ENCODE assay signal across 8 cellular contexts in genomic region chr7:111953611-111954010, GRCh38.
A peak's percentile ranks its signal among the peaks of the same experiment; 100 is the strongest.
DNase-seq lines count a peak whose midpoint lies in the region; ATAC-seq and TF ChIP-seq lines count a peak whose summit lies in the region.

No MANE protein-coding gene starts in this region.

- H3K9me3 ChIP-seq in endodermal cell (ENCODE audit: control insufficient read depth, low read length) (no peaks in the 10 kb centered on the region), psoas muscle (no peaks in the 10 kb centered on the region)

- H3K4me3 ChIP-seq in endodermal cell (ENCODE audit: low read length) (no peak overlapping the region), psoas muscle (no peak overlapping the region)

- intact Hi-C loops in psoas muscle (cut with DNase I): loop anchor here (2.0 to 10.0 kb wide), 4 partner anchors 251 to 543 kb away; partner anchors contain the start of genes DOCK4 (in 1 of the 2) and ZNF277 (in 1 of the 2)

- H3K4me3 Mint-ChIP-seq in endodermal cell (no peak overlapping the region), immature natural killer cell (no peak overlapping the region)
- H3K4me3 Mint-ChIP-seq in activated T-cell treated with anti-CD3 and anti-CD28 coated beads, Interleukin-2, amount 50 U/mL, for 4 hours: no peak overlapping the region

- peaks cover 3% of the 10 kb centered on the region for H3K4me1 ChIP-seq in endodermal cell (ENCODE audit: control insufficient read depth, insufficient read depth, low read length)
- peaks cover 8% of the 10 kb centered on the region for H3K4me1 ChIP-seq in psoas muscle

- H3K27ac ChIP-seq in endodermal cell (ENCODE audit: low read depth, low read length) (no peak overlapping the region), psoas muscle (no peak overlapping the region)

- H3K9me3 Mint-ChIP-seq in endodermal cell: no peaks in the 10 kb centered on the region
- H3K9me3 Mint-ChIP-seq in activated T-cell treated with anti-CD3 and anti-CD28 coated beads, Interleukin-2, amount 50 U/mL, for 4 hours: no peaks in the 10 kb centered on the region
- H3K9me3 Mint-ChIP-seq in immature natural killer cell: peaks cover 0 to 4% (median 0%) of the 10 kb centered on the region in 6 donors

- WGBS in endodermal cell (ENCODE audit: insufficient coverage in 1 of 2, insufficient read length in 1 of 2), 2 experiments: 16% methylated on average over 1 of the region's 1 CpG; no CpG with 5 or more reads in 1 of the 2 experiments
- WGBS in psoas muscle, 3 donors: 0 to 5% (median 0%) methylated on average over 1 of the region's 1 CpG

- H3K27ac Mint-ChIP-seq in endodermal cell (peak overlapping the region; percentile 31), immature natural killer cell (no peak overlapping the region)

- ATAC-seq in psoas muscle: peak; percentile 85 to 88 (median 88)
- ATAC-seq in activated T-cell treated with anti-CD3 and anti-CD28 coated beads, Interleukin-2, amount 50 U/mL, for 4 hours: no peak
- ATAC-seq in activated CD4-positive, CD25-positive, alpha-beta regulatory T cell treated with anti-CD3 and anti-CD28 coated beads, Interleukin-2, amount 50 U/mL, for 24 hours: no peak

- DNase-seq in NCI-H1105 treated with DMSO at 0.1 percent for 48 hours (lab: John Stamatoyannopoulos, UW) (peak; percentile 12), NCI-H1105 (lab: John Stamatoyannopoulos, UW) (no peak), NCI-H187 treated with DMSO at 0.1 percent for 48 hours (lab: John Stamatoyannopoulos, UW) (peak; percentile 47), endodermal cell (peak; percentile 58), psoas muscle (no peak), immature natural killer cell (no peak)
- no peak for DNase-seq in activated T-cell treated with anti-CD3 and anti-CD28 coated beads, Interleukin-2, amount 50 U/mL, for 4 hours

- H3K36me3 Mint-ChIP-seq in endodermal cell (ENCODE audit: low read depth) (peaks cover 3% of the 10 kb centered on the region), immature natural killer cell (no peaks in the 10 kb centered on the region)
- H3K36me3 Mint-ChIP-seq in activated T-cell treated with anti-CD3 and anti-CD28 coated beads, Interleukin-2, amount 50 U/mL, for 4 hours (ENCODE audit: insufficient read depth): no peaks in the 10 kb centered on the region

- H3K4me1 Mint-ChIP-seq in endodermal cell (peaks cover 38% of the 10 kb centered on the region), immature natural killer cell (no peaks in the 10 kb centered on the region)
- H3K4me1 Mint-ChIP-seq in activated T-cell treated with anti-CD3 and anti-CD28 coated beads, Interleukin-2, amount 50 U/mL, for 4 hours (ENCODE audit: low read depth): no peaks in the 10 kb centered on the region

- no peak overlapping the region for H3K9ac ChIP-seq in endodermal cell (ENCODE audit: extremely low read depth, low read length, poor library complexity, severe bottlenecking)

- peak; percentile 62 for TF ChIP-seq CTCF in endodermal cell (conservative IDR thresholded peaks at IDR 0.05)
- TF ChIP-seq CTCF in psoas muscle (IDR thresholded peaks at IDR 0.05): peak; percentile 30

- H3K36me3 ChIP-seq in endodermal cell (ENCODE audit: control insufficient read depth, insufficient read depth, low read length) (no peaks in the 10 kb centered on the region), psoas muscle (ENCODE audit: insufficient read depth in 1 of 2, low read depth in 1 of 2) (no peaks in the 10 kb centered on the region)

- no peaks in the 10 kb centered on the region for H3K27me3 ChIP-seq in endodermal cell (ENCODE audit: control insufficient read depth, insufficient read depth, low read length, poor library complexity, severe bottlenecking)
- H3K27me3 ChIP-seq in psoas muscle (ENCODE audit: insufficient read depth in 3 of 3, low read length in 2 of 3): no peaks in the 10 kb centered on the region

- H3K27me3 Mint-ChIP-seq in endodermal cell (ENCODE audit: insufficient read depth): no peaks in the 10 kb centered on the region
- H3K27me3 Mint-ChIP-seq in activated T-cell treated with anti-CD3 and anti-CD28 coated beads, Interleukin-2, amount 50 U/mL, for 4 hours (ENCODE audit: low read depth): no peaks in the 10 kb centered on the region
- H3K27me3 Mint-ChIP-seq in immature natural killer cell (ENCODE audit: low read depth in 3 of 3): no peaks in the 10 kb centered on the region

Comparison
In these comparisons a context has a peak if more than half of its experiments do, and no peak if none do; other contexts are left out.
1. DNase-seq: peak in NCI-H1105 treated with DMSO at 0.1 percent for 48 hours (single experiment), NCI-H187 treated with DMSO at 0.1 percent for 48 hours (single experiment) and endodermal cell (single experiment); none in NCI-H1105 (single experiment), psoas muscle (0 of 2), activated T-cell treated with anti-CD3 and anti-CD28 coated beads, Interleukin-2, amount 50 U/mL, for 4 hours (single experiment) and immature natural killer cell (0 of 3).
2. ATAC-seq: peak in psoas muscle (4 of 4); none in activated T-cell treated with anti-CD3 and anti-CD28 coated beads, Interleukin-2, amount 50 U/mL, for 4 hours (0 of 2) and activated CD4-positive, CD25-positive, alpha-beta regulatory T cell treated with anti-CD3 and anti-CD28 coated beads, Interleukin-2, amount 50 U/mL, for 24 hours (0 of 2).